ENCODE assay signal across 19 cellular contexts in the genomic region with DNA sequence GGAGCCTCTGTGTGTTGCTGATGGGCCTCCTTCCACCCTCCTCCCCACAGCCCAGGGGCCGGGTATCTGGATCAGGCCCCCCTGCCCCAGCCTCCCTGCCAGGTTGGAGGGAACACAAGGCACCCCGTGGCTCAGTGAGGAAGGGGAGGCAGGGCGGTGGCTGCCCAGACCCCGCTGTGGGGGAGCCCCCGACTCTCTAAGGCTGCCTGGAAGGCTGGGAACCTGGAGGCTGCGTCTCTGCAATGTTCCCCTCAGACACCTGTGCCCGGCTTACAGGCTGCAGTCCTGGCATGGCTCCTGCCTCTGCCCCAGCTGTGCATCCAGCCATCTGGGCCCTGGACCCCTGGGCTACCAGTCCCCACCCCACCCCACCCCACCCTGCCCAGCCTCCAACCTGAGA. TPM values are rescaled to one million over a fixed set of nuclear protein-coding genes. Genes with fewer than 3 reads are reported as not detected.
"Had no signal": no experiment of that assay in that cellular context is flagged by ENCODE, and none has a peak within 500 bp of the region (broad histone marks: within the 10 kb centered on the region; RNA-seq: fewer than 3 reads in every experiment).

No MANE protein-coding gene starts in this region.

- H3K9me3 ChIP-seq: neutrophil had no signal

- H3K9me3 Mint-ChIP-seq: activated CD4-positive, alpha-beta memory T cell treated with anti-CD3 and anti-CD28 coated beads, Interleukin-2, amount 10 ng/mL, durations not matched to agents 7 days and 5 days; activated naive CD4-positive, alpha-beta T cell treated with anti-CD3 and anti-CD28 coated beads, Interleukin-2, amount 50 U/mL, for 72 hours; activated T-cell treated with anti-CD3 and anti-CD28 coated beads, Interleukin-2, amount 50 U/mL, for 4 hours; naive thymus-derived CD4-positive, alpha-beta T cell had no signal

- ATAC-seq: activated naive CD4-positive, alpha-beta T cell treated with anti-CD3 and anti-CD28 coated beads, Interleukin-2, amount 50 U/mL, for 72 hours; activated T-cell treated with anti-CD3 and anti-CD28 coated beads, Interleukin-2, amount 50 U/mL, for 4 hours; heart left ventricle; naive thymus-derived CD4-positive, alpha-beta T cell had no signal

- H3K27me3 ChIP-seq: heart left ventricle, neutrophil had no signal

- H3K27ac Mint-ChIP-seq: activated CD4-positive, alpha-beta memory T cell treated with anti-CD3 and anti-CD28 coated beads, Interleukin-2, amount 10 ng/mL, durations not matched to agents 7 days and 5 days; activated naive CD4-positive, alpha-beta T cell treated with anti-CD3 and anti-CD28 coated beads, Interleukin-2, amount 50 U/mL, for 72 hours; naive thymus-derived CD4-positive, alpha-beta T cell had no signal

- H3K36me3 ChIP-seq: heart left ventricle, neutrophil, WERI-Rb-1 had no signal

- H3K36me3 Mint-ChIP-seq: activated naive CD4-positive, alpha-beta T cell treated with anti-CD3 and anti-CD28 coated beads, Interleukin-2, amount 50 U/mL, for 72 hours; naive thymus-derived CD4-positive, alpha-beta T cell had no signal

- H3K4me3 Mint-ChIP-seq: activated CD4-positive, alpha-beta memory T cell treated with anti-CD3 and anti-CD28 coated beads, Interleukin-2, amount 10 ng/mL, durations not matched to agents 7 days and 5 days; activated T-cell treated with anti-CD3 and anti-CD28 coated beads, Interleukin-2, amount 50 U/mL, for 4 hours; naive thymus-derived CD4-positive, alpha-beta T cell had no signal

- H3K27me3 Mint-ChIP-seq: activated CD4-positive, alpha-beta memory T cell treated with anti-CD3 and anti-CD28 coated beads, Interleukin-2, amount 10 ng/mL, durations not matched to agents 7 days and 5 days; naive thymus-derived CD4-positive, alpha-beta T cell had no signal

- H3K27ac ChIP-seq: heart left ventricle, neutrophil, WERI-Rb-1 had no signal

- H3K4me1 Mint-ChIP-seq: activated CD4-positive, alpha-beta memory T cell treated with anti-CD3 and anti-CD28 coated beads, Interleukin-2, amount 10 ng/mL, durations not matched to agents 7 days and 5 days had no signal

- H3K4me3 ChIP-seq: heart left ventricle, smooth muscle cell had no signal

- DNase-seq: activated CD4-positive, alpha-beta memory T cell treated with anti-CD3 and anti-CD28 coated beads, Interleukin-2, amount 10 ng/mL, durations not matched to agents 7 days and 5 days; activated gamma-delta T cell; activated T-cell treated with anti-CD3 and anti-CD28 coated beads, Interleukin-2, amount 50 U/mL, for 4 hours; naive thymus-derived CD4-positive, alpha-beta T cell; posterior cingulate gyrus; stimulated activated CD4-positive, alpha-beta T cell treated with anti-CD3 and anti-CD28 coated beads, Interleukin-4, amount 100 ng/mL, for 4 hours; stimulated activated CD8-positive, alpha-beta memory T cell treated with anti-CD3 and anti-CD28 coated beads, Interleukin-4, amount 100 ng/mL, for 48 hours; stimulated activated naive CD4-positive, alpha-beta T cell treated with Interleukin-2 at 50 U/mL for 16 hours; WERI-Rb-1 had no signal

RNA-seq across cellular contexts. Expression of gene MAB21L4, which starts 0.4 kb away (rescaled TPM):
- total RNA-seq: activated CD4-positive, alpha-beta memory T cell treated with anti-CD3 and anti-CD28 coated beads, Interleukin-2, amount 10 ng/mL, durations not matched to agents 7 days and 5 days; activated naive CD4-positive, alpha-beta T cell treated with anti-CD3 and anti-CD28 coated beads, Interleukin-2, amount 50 U/mL, for 72 hours; activated T-cell treated with anti-CD3 and anti-CD28 coated beads, Interleukin-2, amount 50 U/mL, for 4 hours; cardiac septum; endothelial cell of umbilical vein; frontal cortex; mononuclear cell; naive thymus-derived CD4-positive, alpha-beta T cell; T-helper 1 cell treated with Interleukin-12 subunit alpha and Interleukin-12 subunit beta and Interleukin-4 antibody, amounts not matched to agents 30 ng/mL and 1 ng/mL, for 36 hours had no signal
- polyA plus RNA-seq: endothelial cell of umbilical vein; naive thymus-derived CD4-positive, alpha-beta T cell had no signal

RNA-seq across cellular contexts. Expression of gene CROCC2, which starts 9.7 kb away (rescaled TPM):
- total RNA-seq: activated CD4-positive, alpha-beta memory T cell treated with anti-CD3 and anti-CD28 coated beads, Interleukin-2, amount 10 ng/mL, durations not matched to agents 7 days and 5 days; activated naive CD4-positive, alpha-beta T cell treated with anti-CD3 and anti-CD28 coated beads, Interleukin-2, amount 50 U/mL, for 72 hours; activated T-cell treated with anti-CD3 and anti-CD28 coated beads, Interleukin-2, amount 50 U/mL, for 4 hours; cardiac septum; endothelial cell of umbilical vein; frontal cortex; heart left ventricle; mammary epithelial cell; mononuclear cell; smooth muscle cell; T-helper 1 cell treated with Interleukin-12 subunit alpha and Interleukin-12 subunit beta and Interleukin-4 antibody, amounts not matched to agents 30 ng/mL and 1 ng/mL, for 36 hours had no signal
- polyA plus RNA-seq: endothelial cell of umbilical vein; heart left ventricle; mammary epithelial cell; naive thymus-derived CD4-positive, alpha-beta T cell; smooth muscle cell had no signal

RNA-seq across cellular contexts. Expression of gene AGXT, which starts 27.8 kb away (rescaled TPM):
- total RNA-seq: activated CD4-positive, alpha-beta memory T cell treated with anti-CD3 and anti-CD28 coated beads, Interleukin-2, amount 10 ng/mL, durations not matched to agents 7 days and 5 days; activated naive CD4-positive, alpha-beta T cell treated with anti-CD3 and anti-CD28 coated beads, Interleukin-2, amount 50 U/mL, for 72 hours; cardiac septum; endothelial cell of umbilical vein; frontal cortex; heart left ventricle; mammary epithelial cell; mononuclear cell; naive thymus-derived CD4-positive, alpha-beta T cell; smooth muscle cell; T-helper 1 cell treated with Interleukin-12 subunit alpha and Interleukin-12 subunit beta and Interleukin-4 antibody, amounts not matched to agents 30 ng/mL and 1 ng/mL, for 36 hours had no signal
- polyA plus RNA-seq: endothelial cell of umbilical vein; mammary epithelial cell; naive thymus-derived CD4-positive, alpha-beta T cell; smooth muscle cell had no signal
